ENCODE assay signal across 17 cellular contexts in genomic region chr4:126046081-126046614, GRCh38.
A peak's percentile ranks its signal among the peaks of the same experiment; 100 is the strongest.
DNase-seq lines count a peak whose midpoint lies in the region; ATAC-seq, FAIRE-seq and TF ChIP-seq lines count a peak whose summit lies in the region.
"Had no signal": no experiment of that assay in that cellular context is flagged by ENCODE, and none has a peak within 500 bp of the region (broad histone marks: within the 10 kb centered on the region; RNA-seq: fewer than 3 reads in every experiment).

No MANE protein-coding gene starts in this region.

- H2BK20ac ChIP-seq in H1 (ENCODE audit: low read length), result no peak overlapping the region

- no peak for TF ChIP-seq CTCF in H1 (IDR thresholded peaks at IDR 0.05; ENCODE audit: control extremely low read depth in 1 of 3, insufficient read depth in 1 of 3, low read depth in 1 of 3, low read length in 3 of 3)
- no peak for TF ChIP-seq CTCF in hepatocyte (IDR thresholded peaks at IDR 0.05; ENCODE audit: poor library complexity)
- TF ChIP-seq CTCF in PC-3 (conservative IDR thresholded peaks at IDR 0.05; ENCODE audit: low read depth, low read length), result no peak

- no peak overlapping the region for H3K9ac ChIP-seq in H1 (replicated peaks in 1 of 4; ENCODE audit: extremely low read depth in 1 of 4, low read depth in 3 of 4, low read length in 3 of 4)
- H3K9ac ChIP-seq in PC-3 (ENCODE audit: low read length), result no peak overlapping the region

- no peaks in the 10 kb centered on the region for H3K9me3 ChIP-seq in H1 (ENCODE audit: insufficient read depth in 2 of 2, low read depth in 1 of 2, low read length in 1 of 2)
- H3K9me3 ChIP-seq in hepatocyte (ENCODE audit: low read depth), result no peaks in the 10 kb centered on the region
- no peaks in the 10 kb centered on the region for H3K9me3 ChIP-seq in PC-3 (ENCODE audit: low read length)
- H3K9me3 ChIP-seq: Peyer's patch had no signal

- H2BK15ac ChIP-seq in H1 (ENCODE audit: low read length), result no peak overlapping the region

- H2AK5ac ChIP-seq in H1 (ENCODE audit: low read depth, low read length), result no peak overlapping the region

- H3K23me2 ChIP-seq in H1 (ENCODE audit: low read depth, low read length), result no peaks in the 10 kb centered on the region

- H2BK120ac ChIP-seq in H1 (replicated peaks; ENCODE audit: low read depth, low read length), result no peak overlapping the region

- H3K56ac ChIP-seq in H1 (replicated peaks; ENCODE audit: insufficient read length, low read depth, low read length), result no peak overlapping the region

- H3K4me2 ChIP-seq in H1 (ENCODE audit: insufficient read depth in 1 of 2, low read depth in 2 of 2, low read length in 2 of 2), result no peak overlapping the region
- H3K4me2 ChIP-seq in hepatocyte, result no peak overlapping the region
- no peak overlapping the region for H3K4me2 ChIP-seq in PC-3 (ENCODE audit: low read length)

- H3K9me2 ChIP-seq in hepatocyte (replicated peaks; ENCODE audit: insufficient read depth) (no peaks in the 10 kb centered on the region), PC-3 (replicated peaks; ENCODE audit: low read length) (no peaks in the 10 kb centered on the region)

- POLR2A ChIA-PET in H1 (lab: Charles Lee; ENCODE audit: partially characterized antibody) (no interaction called here), PC-3 (lab: Charles Lee; ENCODE audit: unreplicated experiment) (no interaction called here)

- no peak for TF ChIP-seq EP300 in H1 (IDR thresholded peaks at IDR 0.05; ENCODE audit: borderline replicate concordance in 1 of 2, low read depth in 2 of 2, low read length in 2 of 2)

- intact Hi-C loops in PC-3 (cut with micrococcal nuclease), result no loop called here
- intact Hi-C loops in cardiac septum (cut with DNase I), result no loop called here

- H4K8ac ChIP-seq in H1 (ENCODE audit: extremely low read depth, insufficient read depth, low read length), result no peak overlapping the region

- TF ChIP-seq RAD21 in H1 (IDR thresholded peaks at IDR 0.05 in 1 of 2, conservative IDR thresholded peaks at IDR 0.05 in 1 of 2; ENCODE audit: low read depth in 2 of 2, low read length in 2 of 2), result no peak

- DNase-seq in A172 (ENCODE audit: low spot score) (peak; percentile 3), LHCN-M2 (ENCODE audit: low read depth) (peak; percentile 57), H1 (ENCODE audit: low read depth in 1 of 2, low spot score in 2 of 2) (no peak), myocyte (ENCODE audit: low read depth) (peak; percentile 40), hepatocyte (ENCODE audit: low spot score) (no peak), PC-3 (no peak), GDM1 (lab: John Stamatoyannopoulos, UW) (no peak), cardiac septum (ENCODE audit: low spot score) (no peak)
- DNase-seq: 8988T, COR-L47, DMS 273 treated with DMSO at 0.1 percent for 48 hours, DND-41, HFFc6, NCI-H1092 treated with DMSO at 0.1 percent for 48 hours, NCI-H2081, NCI-H2171 treated with DMSO at 0.1 percent for 48 hours, Peyer's patch had no signal

- no peak overlapping the region for H4K5ac ChIP-seq in H1 (ENCODE audit: insufficient read length, low read depth, low read length)

- H3K14ac ChIP-seq in H1 (ENCODE audit: insufficient read length), result no peak overlapping the region

- H3K4ac ChIP-seq in H1 (replicated peaks; ENCODE audit: insufficient read length, low read depth, low read length), result no peak overlapping the region

- H3K27ac ChIP-seq in H1 (ENCODE audit: low read depth, low read length) (no peak overlapping the region), hepatocyte (no peak overlapping the region), PC-3 (ENCODE audit: low read length) (no peak overlapping the region)
- H3K27ac ChIP-seq: Peyer's patch had no signal

- WGBS in H1 (ENCODE audit: extremely low coverage in 1 of 2, insufficient coverage in 1 of 2, insufficient read length in 1 of 2, insufficient replicate concordance in 2 of 2, low coverage in 1 of 2, low lambda C conversion rate in 2 of 2, missing lambda C conversion rate in 1 of 2), 2 experiments, result 58% methylated on average over 2 of the region's 2 CpGs; no CpG with 5 or more reads in 1 of the 2 experiments
- 53% methylated on average over 2 of the region's 2 CpGs for WGBS in hepatocyte (ENCODE audit: low lambda C conversion rate, missing lambda C conversion rate)

- CTCF ChIA-PET in H1 (lab: Charles Lee; ENCODE audit: partially characterized antibody) (no interaction called here), PC-3 (lab: Charles Lee) (no interaction called here)

- no peaks in the 10 kb centered on the region for H3K27me3 ChIP-seq in H1 (replicated peaks in 1 of 4; ENCODE audit: control insufficient read depth in 3 of 4, extremely low read depth in 1 of 4, insufficient read depth in 3 of 4, low read length in 3 of 4)
- H3K27me3 ChIP-seq in hepatocyte, result no peaks in the 10 kb centered on the region
- H3K27me3 ChIP-seq in PC-3 (ENCODE audit: low read length), result no peaks in the 10 kb centered on the region
- H3K27me3 ChIP-seq: Peyer's patch had no signal

- no peaks in the 10 kb centered on the region for H3K36me3 ChIP-seq in H1 (ENCODE audit: control insufficient read depth in 2 of 4, insufficient read depth in 4 of 4, low read length in 3 of 4)
- H3K36me3 ChIP-seq in hepatocyte (replicated peaks; ENCODE audit: insufficient read depth, low read depth), result no peaks in the 10 kb centered on the region
- H3K36me3 ChIP-seq in PC-3 (ENCODE audit: low read depth, low read length), result no peaks in the 10 kb centered on the region
- H3K36me3 ChIP-seq: Peyer's patch had no signal

- no peak for FAIRE-seq in H1 (lab: Jason Lieb, UNC)

- H3K4me1 ChIP-seq in H1 (replicated peaks in 1 of 4; ENCODE audit: control insufficient read depth in 3 of 4, insufficient read depth in 4 of 4, low read length in 3 of 4) (no peaks in the 10 kb centered on the region), hepatocyte (ENCODE audit: insufficient read depth) (no peaks in the 10 kb centered on the region), PC-3 (ENCODE audit: insufficient read depth, low read length) (no peaks in the 10 kb centered on the region)
- H3K4me1 ChIP-seq: Peyer's patch had no signal

- H3K18ac ChIP-seq in H1 (ENCODE audit: extremely low read depth, low read length), result no peak overlapping the region

- H4K91ac ChIP-seq in H1 (replicated peaks; ENCODE audit: insufficient read length, low read length), result peak overlapping the region; percentile 74

- no peak for ATAC-seq in PC-3

- H3K79me2 ChIP-seq in H1 (ENCODE audit: control insufficient read depth in 1 of 2, insufficient read depth in 2 of 2, low read length in 2 of 2), result no peaks in the 10 kb centered on the region
- no peaks in the 10 kb centered on the region for H3K79me2 ChIP-seq in hepatocyte
- H3K79me2 ChIP-seq in PC-3 (ENCODE audit: low read length), result no peaks in the 10 kb centered on the region

- H3K4me3 ChIP-seq in H1 (ENCODE audit: extremely low read depth in 1 of 4, insufficient read depth in 2 of 4, low read depth in 3 of 4, low read length in 4 of 4) (no peak overlapping the region), hepatocyte (no peak overlapping the region), PC-3 (ENCODE audit: low read length) (no peak overlapping the region)
- H3K4me3 ChIP-seq: Peyer's patch had no signal

- H4K20me1 ChIP-seq in H1 (replicated peaks in 1 of 2; ENCODE audit: control insufficient read depth in 1 of 2, insufficient read depth in 2 of 2, low read length in 2 of 2) (no peaks in the 10 kb centered on the region), hepatocyte (ENCODE audit: insufficient read depth, poor library complexity, severe bottlenecking) (no peaks in the 10 kb centered on the region), PC-3 (ENCODE audit: low read length) (no peaks in the 10 kb centered on the region)

- no peak for TF ChIP-seq POLR2A in H1 (IDR thresholded peaks at IDR 0.05; ENCODE audit: control extremely low read depth in 1 of 2, low read depth in 2 of 2, low read length in 2 of 2)

- H3F3A ChIP-seq in PC-3 (ENCODE audit: low read length, unreplicated experiment), result no peaks in the 10 kb centered on the region

- H2AFZ ChIP-seq in H1 (ENCODE audit: low read length) (no peak overlapping the region), hepatocyte (no peak overlapping the region), PC-3 (ENCODE audit: low read length) (no peak overlapping the region)

- no TSS peak for BruUV-seq in PC-3 (replicated peaks; lab: Mats Ljungman, UMichigan)

- H2BK5ac ChIP-seq in H1 (ENCODE audit: low read depth, low read length), result no peak overlapping the region

- H3K79me1 ChIP-seq in H1 (ENCODE audit: low read depth, low read length), result no peaks in the 10 kb centered on the region

- no peak overlapping the region for H2BK12ac ChIP-seq in H1 (ENCODE audit: low read depth, low read length)

- no peak overlapping the region for H3K23ac ChIP-seq in H1 (ENCODE audit: insufficient read length)

TF ChIP-seq in H1, 55 proteins besides CTCF, POLR2A, EP300 and RAD21:
- no peak for TF ChIP-seq CHD1 (IDR thresholded peaks at IDR 0.05; ENCODE audit: low read depth, low read length)
- TF ChIP-seq SP4 (IDR thresholded peaks at IDR 0.05; ENCODE audit: low read length), result no peak
- no peak for TF ChIP-seq SP2 (IDR thresholded peaks at IDR 0.05; ENCODE audit: low read length)
- TF ChIP-seq BRCA1 (IDR thresholded peaks at IDR 0.05; ENCODE audit: low read depth, low read length), result no peak
- no peak for TF ChIP-seq TAF7 (optimal IDR thresholded peaks at IDR 0.05; ENCODE audit: borderline replicate concordance, low read depth, low read length)
- no peak for TF ChIP-seq YY1 (IDR thresholded peaks at IDR 0.05; ENCODE audit: low read depth, low read length)
- TF ChIP-seq CTBP2 (IDR thresholded peaks at IDR 0.05; ENCODE audit: borderline replicate concordance, insufficient read depth, insufficient read length, low read length), result no peak
- no peak for TF ChIP-seq HDAC6 (IDR thresholded peaks at IDR 0.05; ENCODE audit: low read depth, low read length)
- TF ChIP-seq ATF2 (IDR thresholded peaks at IDR 0.05; ENCODE audit: low read length), result no peak
- TF ChIP-seq SRF (IDR thresholded peaks at IDR 0.05; ENCODE audit: low read depth, low read length), result no peak
- TF ChIP-seq MAFK (IDR thresholded peaks at IDR 0.05; ENCODE audit: low read depth, low read length), result no peak

Comparison
In these comparisons a context has a peak if more than half of its experiments do, and no peak if none do; other contexts are left out.
1. DNase-seq: peak in A172 (single experiment), LHCN-M2 (single experiment) and myocyte (single experiment); none in H1 (0 of 2), hepatocyte (single experiment), PC-3 (single experiment), GDM1 (single experiment) and cardiac septum (single experiment).